8 cellular contexts compared by ENCODE assay signal in genomic region chr19:460877-461609, GRCh38. TPM values are rescaled to one million over a fixed set of nuclear protein-coding genes. Genes with fewer than 3 reads are reported as not detected.
DNase-seq lines count a peak whose midpoint lies in the region; ATAC-seq and TF ChIP-seq lines count a peak whose summit lies in the region.

TSS of gene SHC2 (minus strand) at chr19:461033. CDS start at chr19:460996, 37 bp downstream.

- H3K27me3 Mint-ChIP-seq in activated naive CD4-positive, alpha-beta T cell treated with anti-CD3 and anti-CD28 coated beads for 36 hours (ENCODE audit: low read depth): peaks cover 21% of the 10 kb centered on the region

- no peaks in the 10 kb centered on the region for H3K36me3 ChIP-seq in colonic mucosa
- H3K36me3 ChIP-seq in urinary bladder (ENCODE audit: insufficient read depth): no peaks in the 10 kb centered on the region

- WGBS in urinary bladder: 2% methylated on average over 77 of the region's 77 CpGs

- H3K4me1 Mint-ChIP-seq in activated naive CD4-positive, alpha-beta T cell treated with anti-CD3 and anti-CD28 coated beads for 36 hours (ENCODE audit: low read depth): peaks cover 9% of the 10 kb centered on the region

- H3K4me3 ChIP-seq in colonic mucosa (peak within 1 kb of the TSS; percentile 57), urinary bladder (ENCODE audit: low read depth, low read length) (peak within 1 kb of the TSS; percentile 72)

- H3K9me3 ChIP-seq in colonic mucosa: no peaks in the 10 kb centered on the region

- H3K27ac Mint-ChIP-seq in activated naive CD4-positive, alpha-beta T cell treated with anti-CD3 and anti-CD28 coated beads for 36 hours: no peak within 1 kb of the TSS

- no peaks in the 10 kb centered on the region for H3K9me3 Mint-ChIP-seq in activated naive CD4-positive, alpha-beta T cell treated with anti-CD3 and anti-CD28 coated beads for 36 hours

- no peaks in the 10 kb centered on the region for H3K36me3 Mint-ChIP-seq in activated naive CD4-positive, alpha-beta T cell treated with anti-CD3 and anti-CD28 coated beads for 36 hours (ENCODE audit: low read depth)

- no peaks in the 10 kb centered on the region for H3K27me3 ChIP-seq in colonic mucosa

- no peaks in the 10 kb centered on the region for H3K4me1 ChIP-seq in colonic mucosa
- H3K4me1 ChIP-seq in urinary bladder (ENCODE audit: insufficient read depth): peaks cover 2% of the 10 kb centered on the region

- intact Hi-C loops in activated naive CD4-positive, alpha-beta T cell treated with anti-CD3 and anti-CD28 coated beads for 36 hours (cut with micrococcal nuclease): no loop called here
- intact Hi-C loops in colonic mucosa (cut with DNase I): no loop called here

- H3K27ac ChIP-seq in colonic mucosa (peak within 1 kb of the TSS; percentile 65), urinary bladder (ENCODE audit: low read depth) (peak within 1 kb of the TSS; percentile 67)

- DNase-seq in activated naive CD4-positive, alpha-beta T cell treated with anti-CD3 and anti-CD28 coated beads for 36 hours: no peak
- no peak for DNase-seq in activated naive CD4-positive, alpha-beta T cell treated with Interleukin-2 at 50 U/mL for 16 hours
- DNase-seq in colonic mucosa: no peak
- DNase-seq in mesenteric fat pad (ENCODE audit: low spot score): no peak
- no peak for DNase-seq in GM13976 (ENCODE audit: low spot score)
- no peak for DNase-seq in activated CD8-positive, alpha-beta memory T cell treated with anti-CD3 and anti-CD28 coated beads for 24 hours

- TF ChIP-seq CTCF in colonic mucosa (IDR thresholded peaks at IDR 0.05): no peak
- TF ChIP-seq CTCF in GM13976 (IDR thresholded peaks at IDR 0.05; ENCODE audit: borderline replicate concordance, control extremely low read depth, extremely low read depth, insufficient read depth, missing control alignments): no peak

- in situ Hi-C loops in GM13976 (cut with MboI; ENCODE audit: low sequenced_read_pairs, unreplicated experiment): no loop called here

- CTCF ChIA-PET in activated naive CD4-positive, alpha-beta T cell treated with anti-CD3 and anti-CD28 coated beads for 36 hours (lab: Charles Lee): interaction anchor here (1.2 kb wide), 1 partner anchor 50 kb away, joined by 5 read pairs; no protein-coding TSS in a partner anchor

- ATAC-seq in activated CD4-positive, CD25-positive, alpha-beta regulatory T cell treated with anti-CD3 and anti-CD28 coated beads, Interleukin-2, amount 50 U/mL, for 24 hours: no peak

- peak within 1 kb of the TSS; percentile 3 to 73 for H3K9ac ChIP-seq in colonic mucosa (ENCODE audit: low read depth in 2 of 2, low read length in 2 of 2)

- peak within 1 kb of the TSS; percentile 48 for H3K4me3 Mint-ChIP-seq in activated naive CD4-positive, alpha-beta T cell treated with anti-CD3 and anti-CD28 coated beads for 36 hours

RNA-seq across cellular contexts. Expression of gene SHC2, which starts in this region (rescaled TPM):
- not detected for total RNA-seq in activated naive CD4-positive, alpha-beta T cell treated with anti-CD3 and anti-CD28 coated beads for 36 hours
- total RNA-seq in colonic mucosa (1 to 10 TPM; 2.7 to 9.5 TPM), mesenteric fat pad (29.1 TPM), urinary bladder (10.8 TPM)
- 24.2 TPM for polyA plus RNA-seq in urinary bladder
